In genomic region chr2:203706403-203706802, GRCh38 we compare ENCODE assay signal across 1 cellular context.
TF ChIP-seq lines count a peak whose summit lies in the region.

Gene CD28 (plus strand): TSS chr2:203706639. CDS start chr2:203706697, 58 bp downstream.

TF ChIP-seq in GM12878, 131 proteins besides CTCF, POLR2A, EP300 and RAD21 (continued from another document):
- TF ChIP-seq BCLAF1 (IDR thresholded peaks at IDR 0.05) (no peak), CHD1 (IDR thresholded peaks at IDR 0.05; ENCODE audit: low read depth, low read length) (no peak), ZBTB11 (CRISPR knock-in tag; IDR thresholded peaks at IDR 0.05) (no peak), CHD2 (IDR thresholded peaks at IDR 0.05; ENCODE audit: borderline replicate concordance, low read depth, low read length) (peak; percentile 80; the same call in 1 of the 2 replicates), NR2F1 (conservative IDR thresholded peaks at IDR 0.05) (no peak), ZNF217 (IDR thresholded peaks at IDR 0.05) (no peak), FOXM1 (IDR thresholded peaks at IDR 0.05; ENCODE audit: low read depth, low read length) (0 out of 2 replicates have a peak, but pooled peaks have one; percentile 63), BRCA1 (IDR thresholded peaks at IDR 0.05; ENCODE audit: low read depth, low read length) (no peak), CBX5 (IDR thresholded peaks at IDR 0.05; ENCODE audit: low read depth) (peak; percentile 68; the same call in 1 of the 2 replicates), ATF7 (IDR thresholded peaks at IDR 0.05; ENCODE audit: low read depth) (peak; percentile 74), TBL1XR1 (IDR thresholded peaks at IDR 0.05; ENCODE audit: low read depth, low read length) (peak; percentile 77; the same call in 1 of the 2 replicates), YY1 (IDR thresholded peaks at IDR 0.05; ENCODE audit: low read depth, low read length) (peak; percentile 43; the same call in 1 of the 2 replicates), ATF2 (IDR thresholded peaks at IDR 0.05; ENCODE audit: low read length) (peak; percentile 93), MTA3 (IDR thresholded peaks at IDR 0.05; ENCODE audit: borderline replicate concordance, low read length) (peak; percentile 61; the same call in 1 of the 2 replicates), RCOR1 (conservative IDR thresholded peaks at IDR 0.05; ENCODE audit: low read depth, low read length) (no peak), ZBED1 (IDR thresholded peaks at IDR 0.05; ENCODE audit: borderline replicate concordance) (peak; percentile 25; the same call in 1 of the 2 replicates), ZBTB40 (IDR thresholded peaks at IDR 0.05; ENCODE audit: borderline replicate concordance) (no peak), LARP7 (IDR thresholded peaks at IDR 0.05) (no peak), PAX5 (IDR thresholded peaks at IDR 0.05; ENCODE audit: borderline replicate concordance, low read depth, low read length) (peak; percentile 95; the same call in 1 of the 2 replicates), POLR2AphosphoS5 (IDR thresholded peaks at IDR 0.05; ENCODE audit: low read length) (no peak), CREM (IDR thresholded peaks at IDR 0.05; ENCODE audit: low read depth) (peak; percentile 49; the same call in 1 of the 2 replicates), CREB1 (IDR thresholded peaks at IDR 0.05; ENCODE audit: low read depth) (peak; percentile 74; the same call in 1 of the 2 replicates), DPF2 (IDR thresholded peaks at IDR 0.05) (peak; percentile 84), MTA2 (IDR thresholded peaks at IDR 0.05; ENCODE audit: low read depth) (peak; percentile 74), SP1 (IDR thresholded peaks at IDR 0.05; ENCODE audit: low read depth, low read length) (peak; percentile 70), SPI1 (IDR thresholded peaks at IDR 0.05; ENCODE audit: borderline replicate concordance, insufficient read depth, low read depth, low read length) (peak; percentile 96), RAD51 (IDR thresholded peaks at IDR 0.05) (peak; percentile 78; the same call in 1 of the 2 replicates), GATAD2B (conservative IDR thresholded peaks at IDR 0.05; ENCODE audit: low read depth) (no peak), TARDBP (IDR thresholded peaks at IDR 0.05; ENCODE audit: borderline replicate concordance) (no peak), PBX3 (IDR thresholded peaks at IDR 0.05; ENCODE audit: insufficient replicate concordance, low read depth, low read length) (no peak), RELB (IDR thresholded peaks at IDR 0.05; ENCODE audit: low read depth) (peak; percentile 51; the same call in 1 of the 2 replicates), POU2F2 (IDR thresholded peaks at IDR 0.05; ENCODE audit: borderline replicate concordance, low read depth, low read length) (peak; percentile 56; the same call in 1 of the 3 replicates), PRDM15 (CRISPR knock-in tag; IDR thresholded peaks at IDR 0.05) (no peak), KLF5 (IDR thresholded peaks at IDR 0.05; ENCODE audit: partially characterized antibody) (peak; percentile 44), RUNX3 (IDR thresholded peaks at IDR 0.05; ENCODE audit: low read length) (peak; percentile 96), MEF2A (IDR thresholded peaks at IDR 0.05; ENCODE audit: insufficient read depth, low read depth, low read length) (peak; percentile 84), TCF3 (IDR thresholded peaks at IDR 0.05; ENCODE audit: borderline replicate concordance, insufficient read depth, low read depth, low read length) (peak; percentile 100), MEF2B (IDR thresholded peaks at IDR 0.05; ENCODE audit: partially characterized antibody, poor library complexity, severe bottlenecking) (peak; percentile 80), IKZF2 (IDR thresholded peaks at IDR 0.05) (peak; percentile 75 to 78), MAX (IDR thresholded peaks at IDR 0.05; ENCODE audit: low read depth, low read length) (no peak; the same call in 1 of the 2 replicates)
